In the genomic region with DNA sequence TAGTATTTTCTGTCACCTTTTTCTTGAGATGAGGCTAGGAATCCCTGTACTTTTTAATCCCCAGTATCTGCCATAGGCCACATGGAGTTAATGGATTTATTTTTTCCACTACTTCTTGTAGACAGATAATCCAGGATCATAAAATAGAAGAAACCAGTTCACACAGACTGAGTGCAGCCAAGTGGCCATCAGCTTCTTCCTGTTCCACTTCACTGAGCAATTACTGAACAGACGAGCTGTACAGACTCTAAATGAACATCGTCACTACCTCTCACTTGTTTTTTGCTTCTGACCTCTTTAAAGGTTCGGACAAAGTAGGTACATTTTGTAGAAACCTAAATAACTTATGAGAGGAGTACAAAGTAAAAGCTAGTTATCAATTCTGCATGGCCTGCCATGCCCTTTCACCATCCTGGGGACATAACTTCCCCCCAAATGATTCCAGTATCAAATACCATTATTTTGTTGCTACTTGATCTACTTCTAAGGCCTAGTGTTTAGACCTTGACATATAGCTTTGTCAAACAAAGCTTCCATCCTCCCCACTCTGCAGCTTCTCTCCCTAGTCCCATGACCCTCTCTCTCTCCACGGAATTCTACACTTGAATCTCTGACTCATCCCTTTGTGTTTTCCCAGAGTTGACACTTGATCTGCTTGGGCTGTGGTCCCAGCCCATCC, we compare ENCODE assay signal across 11 cellular contexts. TPM values are rescaled to one million over a fixed set of nuclear protein-coding genes. Genes with fewer than 3 reads are reported as not detected.
A peak's percentile ranks its signal among the peaks of the same experiment; 100 is the strongest.
DNase-seq lines count a peak whose midpoint lies in the region; ATAC-seq and TF ChIP-seq lines count a peak whose summit lies in the region.
"Had no signal": no experiment of that assay in that cellular context is flagged by ENCODE, and none has a peak within 500 bp of the region (broad histone marks: within the 10 kb centered on the region; RNA-seq: fewer than 3 reads in every experiment).

No MANE protein-coding gene starts in this region.

- peaks cover 12% of the 10 kb centered on the region for H3K4me1 ChIP-seq in IMR-90 (ENCODE audit: control insufficient read depth, insufficient read depth, low read length)

- TF ChIP-seq CTCF in IMR-90 (conservative IDR thresholded peaks at IDR 0.05; ENCODE audit: low read depth, low read length) (no peak), nephron (IDR thresholded peaks at IDR 0.05; ENCODE audit: unreplicated experiment in 3 of 3) (no peak)

- no peak overlapping the region for H3K4me3 Mint-ChIP-seq in nephron

- no peaks in the 10 kb centered on the region for H3K9me3 ChIP-seq in IMR-90 (ENCODE audit: control insufficient read depth, insufficient read depth, low read length)
- H3K9me3 ChIP-seq: thyroid gland had no signal

- H4K20me1 ChIP-seq in IMR-90 (ENCODE audit: insufficient read depth, low read length): no peaks in the 10 kb centered on the region

- peak overlapping the region; percentile 74; the same call in 1 of the 2 replicates for H4K5ac ChIP-seq in IMR-90 (ENCODE audit: low read depth, low read length)

- POLR2A ChIA-PET in IMR-90 (lab: Charles Lee; ENCODE audit: unreplicated experiment): no interaction called here

- 0 out of 4 replicates have a peak, but pooled peaks cover 0 to 4% of the 10 kb centered on the region in 2 experiments for H3K79me1 ChIP-seq in IMR-90 (ENCODE audit: low read depth in 1 of 2, low read length in 2 of 2)

- H3K4me3 ChIP-seq in IMR-90 (ENCODE audit: insufficient read depth, low read depth, low read length): no peak overlapping the region
- H3K4me3 ChIP-seq: thyroid gland had no signal

- no peak overlapping the region for H2AK9ac ChIP-seq in IMR-90 (replicated peaks; ENCODE audit: low read depth, low read length, poor library complexity)

- no peak for TF ChIP-seq POLR2A in IMR-90 (IDR thresholded peaks at IDR 0.05; ENCODE audit: low read depth, low read length)

- DNase-seq in Daoy (ENCODE audit: low read depth): peak; percentile 88
- DNase-seq in IMR-90: peak; percentile 93
- peak; percentile 70 for DNase-seq in astrocyte of the hippocampus (ENCODE audit: low read depth, low spot score)
- DNase-seq in left colon: no peak
- no peak for DNase-seq in Right ventricle myocardium superior
- DNase-seq in caudate nucleus (lab: John Stamatoyannopoulos, UW): no peak
- DNase-seq: activated CD8-positive, alpha-beta memory T cell treated with anti-CD3 and anti-CD28 coated beads for 24 hours; left cardiac atrium had no signal

- H3K36me3 ChIP-seq in IMR-90 (ENCODE audit: control insufficient read depth, insufficient read depth, low read length): no peaks in the 10 kb centered on the region
- H3K36me3 ChIP-seq: thyroid gland had no signal

- peak overlapping the region in 1 of 2 experiments; percentile 27; a peak in 1 of 4 replicates for H4K8ac ChIP-seq in IMR-90 (ENCODE audit: low read depth in 2 of 2, low read length in 2 of 2)

- H3K23ac ChIP-seq in IMR-90 (ENCODE audit: low read depth, low read length): no peak overlapping the region; the same call in 1 of the 2 replicates

- H3K27ac Mint-ChIP-seq in nephron: peak overlapping the region; percentile 24 to 73 (median 38)

- H3K4ac ChIP-seq in IMR-90 (ENCODE audit: low read depth, low read length): peak overlapping the region; percentile 48; the same call in 1 of the 2 replicates

- H3K9ac ChIP-seq in IMR-90 (ENCODE audit: low read depth, low read length): no peak overlapping the region

- no TSS peak for BruUV-seq in IMR-90 (replicated peaks; lab: Mats Ljungman, UMichigan)

- H3K18ac ChIP-seq in IMR-90 (ENCODE audit: low read depth, low read length): peak overlapping the region; percentile 84

- peaks cover 34% of the 10 kb centered on the region for H3K4me1 Mint-ChIP-seq in nephron

- H2BK15ac ChIP-seq in IMR-90 (ENCODE audit: low read depth, low read length): peak overlapping the region; percentile 25; the same call in 2 of the 3 replicates

- intact Hi-C loops in IMR-90 (cut with micrococcal nuclease): no loop called here
- intact Hi-C loops in left colon (cut with DNase I, micrococcal nuclease): loop anchor here in 1 of 2 donors (10.0 kb wide), 1 partner anchor 150 kb away; no protein-coding TSS in a partner anchor
- intact Hi-C loops in Right ventricle myocardium superior (cut with DNase I): no loop called here

- 0% methylated on average over 1 of the region's 4 CpGs; no CpG with 5 or more reads in 1 of the 2 experiments for WGBS in IMR-90 (ENCODE audit: extremely low coverage in 2 of 2, insufficient read length in 1 of 2), 2 experiments

- dilution Hi-C loops in IMR-90 (cut with HindIII; ENCODE audit: low sequenced_read_pairs, unreplicated experiment): no loop called here

- H4K91ac ChIP-seq in IMR-90 (ENCODE audit: insufficient read depth, low read depth, low read length): peak overlapping the region; percentile 10; the same call in 1 of the 2 replicates

- no peaks in the 10 kb centered on the region; the same call in 1 of the 2 replicates for H3K9me1 ChIP-seq in IMR-90 (ENCODE audit: insufficient read depth, low read length)

- H3K27me3 ChIP-seq in IMR-90 (ENCODE audit: control insufficient read depth, insufficient read depth, low read length): no peaks in the 10 kb centered on the region
- H3K27me3 ChIP-seq: thyroid gland had no signal

- no peak overlapping the region for H3K56ac ChIP-seq in IMR-90 (ENCODE audit: extremely low read depth, insufficient read depth, low read length)

- CTCF ChIA-PET in IMR-90 (lab: Yijun Ruan, JAX): interaction anchor here (0.6 kb wide), 1 partner anchor 15 kb away, joined by 3 read pairs; no protein-coding TSS in a partner anchor

- no peak overlapping the region for H2AFZ ChIP-seq in IMR-90 (replicated peaks; ENCODE audit: low read length, poor library complexity)

- in situ Hi-C loops in IMR-90 (cut with MboI; ENCODE audit: low sequenced_read_pairs): loop anchor here (10.0 kb wide), 1 partner anchor 130 kb away; no protein-coding TSS in a partner anchor

- no peaks in the 10 kb centered on the region for H3K36me3 Mint-ChIP-seq in nephron (ENCODE audit: low read depth)

- peak overlapping the region; percentile 62; the same call in 1 of the 2 replicates for H3K27ac ChIP-seq in IMR-90 (ENCODE audit: insufficient read depth, low read length)
- no peak overlapping the region for H3K27ac ChIP-seq in caudate nucleus (ENCODE audit: low read depth, low read length)
- H3K27ac ChIP-seq: thyroid gland had no signal

- ATAC-seq in IMR-90 (ENCODE audit: low read depth) (peak; percentile 93), left colon (no peak), HG02840 (IDR thresholded peaks at IDR 0.05; ENCODE audit: low FRiP score, unreplicated experiment) (no peak), Right ventricle myocardium superior (ENCODE audit: poor library complexity) (no peak)

- TF ChIP-seq RAD21 in IMR-90 (IDR thresholded peaks at IDR 0.05; ENCODE audit: low read length): no peak

- peak overlapping the region; percentile 78 for H3K14ac ChIP-seq in IMR-90 (replicated peaks; ENCODE audit: low read depth, low read length)

- no peaks in the 10 kb centered on the region for H3K27me3 Mint-ChIP-seq in nephron (ENCODE audit: low read depth)

- H2BK20ac ChIP-seq in IMR-90 (ENCODE audit: low read depth, low read length): peak overlapping the region; percentile 68; the same call in 1 of the 2 replicates

- H3K9me3 Mint-ChIP-seq in nephron: no peaks in the 10 kb centered on the region

- H2BK5ac ChIP-seq in IMR-90 (ENCODE audit: low read depth, low read length, poor library complexity, severe bottlenecking): peak overlapping the region; percentile 58

- H2AK5ac ChIP-seq in IMR-90 (ENCODE audit: low read depth, low read length): peak overlapping the region; percentile 27; the same call in 1 of the 2 replicates

- H2BK120ac ChIP-seq in IMR-90 (ENCODE audit: low read depth, low read length): peak overlapping the region; percentile 73

- H3K4me2 ChIP-seq in IMR-90 (ENCODE audit: low read depth, low read length): peak overlapping the region; percentile 24; the same call in 1 of the 2 replicates

TF ChIP-seq in IMR-90, 13 proteins besides CTCF, POLR2A, EP300 and RAD21:
- peak; percentile 77 for TF ChIP-seq FOS (IDR thresholded peaks at IDR 0.05; ENCODE audit: low read depth, low read length)
- TF ChIP-seq BHLHE40 (IDR thresholded peaks at IDR 0.05; ENCODE audit: low read depth, low read length): 0 out of 2 replicates have a peak, but pooled peaks have one; percentile 47
- peak; percentile 39; the same call in 1 of the 2 replicates for TF ChIP-seq MAZ (IDR thresholded peaks at IDR 0.05; ENCODE audit: borderline replicate concordance, low read depth, low read length)
- TF ChIP-seq, protein P1, sequence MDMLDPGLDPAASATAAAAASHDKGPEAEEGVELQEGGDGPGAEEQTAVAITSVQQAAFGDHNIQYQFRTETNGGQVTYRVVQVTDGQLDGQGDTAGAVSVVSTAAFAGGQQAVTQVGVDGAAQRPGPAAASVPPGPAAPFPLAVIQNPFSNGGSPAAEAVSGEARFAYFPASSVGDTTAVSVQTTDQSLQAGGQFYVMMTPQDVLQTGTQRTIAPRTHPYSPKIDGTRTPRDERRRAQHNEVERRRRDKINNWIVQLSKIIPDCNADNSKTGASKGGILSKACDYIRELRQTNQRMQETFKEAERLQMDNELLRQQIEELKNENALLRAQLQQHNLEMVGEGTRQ (IDR thresholded peaks at IDR 0.05; ENCODE audit: low read depth, low read length): peak; percentile 51; the same call in 1 of the 2 replicates
- TF ChIP-seq RFX5 (IDR thresholded peaks at IDR 0.05; ENCODE audit: low read depth, low read length): no peak

RNA-seq across cellular contexts. Expression of a gene that starts 34.4 kb away (rescaled TPM):
- total RNA-seq in Daoy (2014; rRNA removed; shearing (Covaris generic)): 28.7 and 38.9 TPM in 2 replicates
- total RNA-seq in IMR-90 (2012; rRNA removed): 17.0 and 25.0 TPM in 2 replicates
- polyA plus RNA-seq in IMR-90 (2012; rRNA removed): 5.0 and 6.2 TPM in 2 replicates
- 1.0 and 1.2 TPM in 2 replicates for polyA plus RNA-seq in IMR-90 (2012; cell fraction: cytosol; rRNA removed)
- 0.46 and 3.5 TPM in 2 replicates for polyA plus RNA-seq in IMR-90 (2012; cell fraction: nucleus; rRNA removed; ENCODE audit: low replicate concordance)
- 10 to 100 TPM; 19.9 to 26.9 TPM for total RNA-seq in left colon
- 7.9 TPM for total RNA-seq in Right ventricle myocardium superior

Comparison
In these comparisons a context has a peak if more than half of its experiments do, and no peak if none do; other contexts are left out.
1. DNase-seq: peak in Daoy (single experiment), IMR-90 (single experiment) and astrocyte of the hippocampus (single experiment); none in left colon (0 of 2), Right ventricle myocardium superior (single experiment) and caudate nucleus (0 of 61).